ENCODE assay signal across 3 cellular contexts in the genomic region with DNA sequence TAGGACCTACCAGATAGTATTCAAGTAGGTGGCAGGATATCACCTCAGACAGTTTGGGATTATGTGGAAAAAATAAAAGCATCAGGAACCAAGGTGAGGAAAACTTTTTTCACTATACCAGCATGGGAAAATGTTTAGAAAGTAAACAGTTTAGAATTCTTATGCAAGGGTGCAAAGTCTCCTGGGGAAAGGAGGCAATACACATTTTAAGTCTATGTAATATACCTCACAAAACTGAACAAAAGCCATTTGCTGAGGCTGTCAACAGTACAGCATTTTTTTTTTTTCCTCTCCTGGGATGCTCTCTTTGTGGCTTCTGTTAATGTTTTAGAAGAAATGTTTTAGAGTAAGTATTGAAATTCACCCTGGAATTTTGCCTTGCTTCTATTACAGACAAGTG.
TF ChIP-seq lines count a peak whose summit lies in the region.

No MANE protein-coding gene starts in this region.

TF ChIP-seq in GM12878, 131 proteins besides CTCF, POLR2A, EP300 and RAD21 (continues in another document):
- TF ChIP-seq, protein P1, sequence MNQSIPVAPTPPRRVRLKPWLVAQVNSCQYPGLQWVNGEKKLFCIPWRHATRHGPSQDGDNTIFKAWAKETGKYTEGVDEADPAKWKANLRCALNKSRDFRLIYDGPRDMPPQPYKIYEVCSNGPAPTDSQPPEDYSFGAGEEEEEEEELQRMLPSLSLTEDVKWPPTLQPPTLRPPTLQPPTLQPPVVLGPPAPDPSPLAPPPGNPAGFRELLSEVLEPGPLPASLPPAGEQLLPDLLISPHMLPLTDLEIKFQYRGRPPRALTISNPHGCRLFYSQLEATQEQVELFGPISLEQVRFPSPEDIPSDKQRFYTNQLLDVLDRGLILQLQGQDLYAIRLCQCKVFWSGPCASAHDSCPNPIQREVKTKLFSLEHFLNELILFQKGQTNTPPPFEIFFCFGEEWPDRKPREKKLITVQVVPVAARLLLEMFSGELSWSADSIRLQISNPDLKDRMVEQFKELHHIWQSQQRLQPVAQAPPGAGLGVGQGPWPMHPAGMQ (IDR thresholded peaks at IDR 0.05; ENCODE audit: borderline replicate concordance): no peak
- TF ChIP-seq EGR1 (IDR thresholded peaks at IDR 0.05; ENCODE audit: borderline replicate concordance in 1 of 2, low read depth in 2 of 2, low read length in 2 of 2) (no peak), MYC (IDR thresholded peaks at IDR 0.05; ENCODE audit: insufficient read depth, insufficient read length, insufficient replicate concordance, low read length, severe bottlenecking) (no peak), ASH2L (IDR thresholded peaks at IDR 0.05; ENCODE audit: borderline replicate concordance, low read depth) (no peak), RFX5 (IDR thresholded peaks at IDR 0.05; ENCODE audit: low read depth, low read length) (no peak), TAF1 (IDR thresholded peaks at IDR 0.05; ENCODE audit: borderline replicate concordance, low read depth, low read length) (no peak), FOS (IDR thresholded peaks at IDR 0.05; ENCODE audit: borderline replicate concordance, extremely low read depth, insufficient read length) (no peak), TCF12 (IDR thresholded peaks at IDR 0.05; ENCODE audit: low read depth, low read length) (no peak), SUZ12 (IDR thresholded peaks at IDR 0.05; ENCODE audit: unreplicated experiment) (no peak)
- TF ChIP-seq, protein P2, sequence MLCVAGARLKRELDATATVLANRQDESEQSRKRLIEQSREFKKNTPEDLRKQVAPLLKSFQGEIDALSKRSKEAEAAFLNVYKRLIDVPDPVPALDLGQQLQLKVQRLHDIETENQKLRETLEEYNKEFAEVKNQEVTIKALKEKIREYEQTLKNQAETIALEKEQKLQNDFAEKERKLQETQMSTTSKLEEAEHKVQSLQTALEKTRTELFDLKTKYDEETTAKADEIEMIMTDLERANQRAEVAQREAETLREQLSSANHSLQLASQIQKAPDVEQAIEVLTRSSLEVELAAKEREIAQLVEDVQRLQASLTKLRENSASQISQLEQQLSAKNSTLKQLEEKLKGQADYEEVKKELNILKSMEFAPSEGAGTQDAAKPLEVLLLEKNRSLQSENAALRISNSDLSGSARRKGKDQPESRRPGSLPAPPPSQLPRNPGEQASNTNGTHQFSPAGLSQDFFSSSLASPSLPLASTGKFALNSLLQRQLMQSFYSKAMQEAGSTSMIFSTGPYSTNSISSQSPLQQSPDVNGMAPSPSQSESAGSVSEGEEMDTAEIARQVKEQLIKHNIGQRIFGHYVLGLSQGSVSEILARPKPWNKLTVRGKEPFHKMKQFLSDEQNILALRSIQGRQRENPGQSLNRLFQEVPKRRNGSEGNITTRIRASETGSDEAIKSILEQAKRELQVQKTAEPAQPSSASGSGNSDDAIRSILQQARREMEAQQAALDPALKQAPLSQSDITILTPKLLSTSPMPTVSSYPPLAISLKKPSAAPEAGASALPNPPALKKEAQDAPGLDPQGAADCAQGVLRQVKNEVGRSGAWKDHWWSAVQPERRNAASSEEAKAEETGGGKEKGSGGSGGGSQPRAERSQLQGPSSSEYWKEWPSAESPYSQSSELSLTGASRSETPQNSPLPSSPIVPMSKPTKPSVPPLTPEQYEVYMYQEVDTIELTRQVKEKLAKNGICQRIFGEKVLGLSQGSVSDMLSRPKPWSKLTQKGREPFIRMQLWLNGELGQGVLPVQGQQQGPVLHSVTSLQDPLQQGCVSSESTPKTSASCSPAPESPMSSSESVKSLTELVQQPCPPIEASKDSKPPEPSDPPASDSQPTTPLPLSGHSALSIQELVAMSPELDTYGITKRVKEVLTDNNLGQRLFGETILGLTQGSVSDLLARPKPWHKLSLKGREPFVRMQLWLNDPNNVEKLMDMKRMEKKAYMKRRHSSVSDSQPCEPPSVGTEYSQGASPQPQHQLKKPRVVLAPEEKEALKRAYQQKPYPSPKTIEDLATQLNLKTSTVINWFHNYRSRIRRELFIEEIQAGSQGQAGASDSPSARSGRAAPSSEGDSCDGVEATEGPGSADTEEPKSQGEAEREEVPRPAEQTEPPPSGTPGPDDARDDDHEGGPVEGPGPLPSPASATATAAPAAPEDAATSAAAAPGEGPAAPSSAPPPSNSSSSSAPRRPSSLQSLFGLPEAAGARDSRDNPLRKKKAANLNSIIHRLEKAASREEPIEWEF (IDR thresholded peaks at IDR 0.05; ENCODE audit: insufficient replicate concordance, low read depth, low read length): no peak
- TF ChIP-seq, protein P3, sequence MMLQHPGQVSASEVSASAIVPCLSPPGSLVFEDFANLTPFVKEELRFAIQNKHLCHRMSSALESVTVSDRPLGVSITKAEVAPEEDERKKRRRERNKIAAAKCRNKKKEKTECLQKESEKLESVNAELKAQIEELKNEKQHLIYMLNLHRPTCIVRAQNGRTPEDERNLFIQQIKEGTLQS (IDR thresholded peaks at IDR 0.05; ENCODE audit: borderline replicate concordance, extremely low read depth, low read depth, low read length): no peak

TF ChIP-seq in HepG2, 621 proteins besides CTCF, POLR2A, EP300 and RAD21 (continues in another document):
- TF ChIP-seq, protein P4, sequence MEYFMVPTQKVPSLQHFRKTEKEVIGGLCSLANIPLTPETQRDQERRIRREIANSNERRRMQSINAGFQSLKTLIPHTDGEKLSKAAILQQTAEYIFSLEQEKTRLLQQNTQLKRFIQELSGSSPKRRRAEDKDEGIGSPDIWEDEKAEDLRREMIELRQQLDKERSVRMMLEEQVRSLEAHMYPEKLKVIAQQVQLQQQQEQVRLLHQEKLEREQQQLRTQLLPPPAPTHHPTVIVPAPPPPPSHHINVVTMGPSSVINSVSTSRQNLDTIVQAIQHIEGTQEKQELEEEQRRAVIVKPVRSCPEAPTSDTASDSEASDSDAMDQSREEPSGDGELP (IDR thresholded peaks at IDR 0.05; ENCODE audit: borderline replicate concordance, low read depth): no peak
- TF ChIP-seq, protein P5, sequence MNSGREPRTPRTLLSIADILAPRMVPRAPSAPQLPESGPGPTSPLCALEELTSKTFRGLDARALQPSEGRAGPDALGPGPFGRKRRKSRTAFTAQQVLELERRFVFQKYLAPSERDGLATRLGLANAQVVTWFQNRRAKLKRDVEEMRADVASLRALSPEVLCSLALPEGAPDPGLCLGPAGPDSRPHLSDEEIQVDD (CRISPR knock-in tag; IDR thresholded peaks at IDR 0.05; ENCODE audit: borderline replicate concordance): no peak
- TF ChIP-seq, protein P6, sequence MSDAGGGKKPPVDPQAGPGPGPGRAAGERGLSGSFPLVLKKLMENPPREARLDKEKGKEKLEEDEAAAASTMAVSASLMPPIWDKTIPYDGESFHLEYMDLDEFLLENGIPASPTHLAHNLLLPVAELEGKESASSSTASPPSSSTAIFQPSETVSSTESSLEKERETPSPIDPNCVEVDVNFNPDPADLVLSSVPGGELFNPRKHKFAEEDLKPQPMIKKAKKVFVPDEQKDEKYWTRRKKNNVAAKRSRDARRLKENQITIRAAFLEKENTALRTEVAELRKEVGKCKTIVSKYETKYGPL (CRISPR knock-in tag; IDR thresholded peaks at IDR 0.05): peak; percentile 70; the same call in 1 of the 2 replicates
- TF ChIP-seq JUN (CRISPR knock-in tag; IDR thresholded peaks at IDR 0.05) (no peak), ZNF598 (CRISPR knock-in tag; IDR thresholded peaks at IDR 0.05; ENCODE audit: borderline replicate concordance) (no peak), ZNF563 (CRISPR knock-in tag; IDR thresholded peaks at IDR 0.05) (no peak), MYC (CRISPR knock-in tag; IDR thresholded peaks at IDR 0.05; ENCODE audit: borderline replicate concordance) (no peak), ZSCAN9 (CRISPR knock-in tag; IDR thresholded peaks at IDR 0.05; ENCODE audit: borderline replicate concordance) (peak; percentile 36; the same call in 1 of the 2 replicates), NR2F2 (IDR thresholded peaks at IDR 0.05; ENCODE audit: borderline replicate concordance, low read depth) (no peak), MXI1 (IDR thresholded peaks at IDR 0.05; ENCODE audit: borderline replicate concordance, low read depth, low read length) (no peak), DPF2 (CRISPR knock-in tag; IDR thresholded peaks at IDR 0.05; ENCODE audit: borderline replicate concordance, low read depth) (0 out of 2 replicates have a peak, but pooled peaks have one; percentile 28), ZNF556 (CRISPR knock-in tag; IDR thresholded peaks at IDR 0.05; ENCODE audit: borderline replicate concordance) (no peak), NR1H2 (CRISPR knock-in tag; IDR thresholded peaks at IDR 0.05; ENCODE audit: borderline replicate concordance, low read depth) (no peak), SSRP1 (CRISPR knock-in tag; IDR thresholded peaks at IDR 0.05) (no peak), ZNF329 (CRISPR knock-in tag; IDR thresholded peaks at IDR 0.05; ENCODE audit: low read depth) (no peak), TSC22D2 (CRISPR knock-in tag; IDR thresholded peaks at IDR 0.05; ENCODE audit: borderline replicate concordance) (no peak), NCOR1 (IDR thresholded peaks at IDR 0.05; ENCODE audit: borderline replicate concordance, low read length) (peak; percentile 89; the same call in 1 of the 2 replicates), SATB2 (CRISPR knock-in tag; IDR thresholded peaks at IDR 0.05) (no peak), NFATC3 (CRISPR knock-in tag; IDR thresholded peaks at IDR 0.05) (no peak), MED8 (CRISPR knock-in tag; IDR thresholded peaks at IDR 0.05; ENCODE audit: insufficient replicate concordance) (no peak)
- TF ChIP-seq, protein P7, sequence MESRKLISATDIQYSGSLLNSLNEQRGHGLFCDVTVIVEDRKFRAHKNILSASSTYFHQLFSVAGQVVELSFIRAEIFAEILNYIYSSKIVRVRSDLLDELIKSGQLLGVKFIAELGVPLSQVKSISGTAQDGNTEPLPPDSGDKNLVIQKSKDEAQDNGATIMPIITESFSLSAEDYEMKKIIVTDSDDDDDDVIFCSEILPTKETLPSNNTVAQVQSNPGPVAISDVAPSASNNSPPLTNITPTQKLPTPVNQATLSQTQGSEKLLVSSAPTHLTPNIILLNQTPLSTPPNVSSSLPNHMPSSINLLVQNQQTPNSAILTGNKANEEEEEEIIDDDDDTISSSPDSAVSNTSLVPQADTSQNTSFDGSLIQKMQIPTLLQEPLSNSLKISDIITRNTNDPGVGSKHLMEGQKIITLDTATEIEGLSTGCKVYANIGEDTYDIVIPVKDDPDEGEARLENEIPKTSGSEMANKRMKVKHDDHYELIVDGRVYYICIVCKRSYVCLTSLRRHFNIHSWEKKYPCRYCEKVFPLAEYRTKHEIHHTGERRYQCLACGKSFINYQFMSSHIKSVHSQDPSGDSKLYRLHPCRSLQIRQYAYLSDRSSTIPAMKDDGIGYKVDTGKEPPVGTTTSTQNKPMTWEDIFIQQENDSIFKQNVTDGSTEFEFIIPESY (CRISPR knock-in tag; IDR thresholded peaks at IDR 0.05): no peak

TF ChIP-seq in neural cell, 6 proteins besides CTCF, POLR2A, EP300 and RAD21:
- no peak for TF ChIP-seq EZH2 (IDR thresholded peaks at IDR 0.05; ENCODE audit: borderline replicate concordance, insufficient read depth, low read length, poor library complexity, severe bottlenecking)
- TF ChIP-seq SMC3 (conservative IDR thresholded peaks at IDR 0.05; ENCODE audit: poor library complexity): no peak
- no peak for TF ChIP-seq TAF1 (IDR thresholded peaks at IDR 0.05; ENCODE audit: low read depth)
- no peak for TF ChIP-seq POLR2AphosphoS5 (IDR thresholded peaks at IDR 0.05)
- TF ChIP-seq, protein P8, sequence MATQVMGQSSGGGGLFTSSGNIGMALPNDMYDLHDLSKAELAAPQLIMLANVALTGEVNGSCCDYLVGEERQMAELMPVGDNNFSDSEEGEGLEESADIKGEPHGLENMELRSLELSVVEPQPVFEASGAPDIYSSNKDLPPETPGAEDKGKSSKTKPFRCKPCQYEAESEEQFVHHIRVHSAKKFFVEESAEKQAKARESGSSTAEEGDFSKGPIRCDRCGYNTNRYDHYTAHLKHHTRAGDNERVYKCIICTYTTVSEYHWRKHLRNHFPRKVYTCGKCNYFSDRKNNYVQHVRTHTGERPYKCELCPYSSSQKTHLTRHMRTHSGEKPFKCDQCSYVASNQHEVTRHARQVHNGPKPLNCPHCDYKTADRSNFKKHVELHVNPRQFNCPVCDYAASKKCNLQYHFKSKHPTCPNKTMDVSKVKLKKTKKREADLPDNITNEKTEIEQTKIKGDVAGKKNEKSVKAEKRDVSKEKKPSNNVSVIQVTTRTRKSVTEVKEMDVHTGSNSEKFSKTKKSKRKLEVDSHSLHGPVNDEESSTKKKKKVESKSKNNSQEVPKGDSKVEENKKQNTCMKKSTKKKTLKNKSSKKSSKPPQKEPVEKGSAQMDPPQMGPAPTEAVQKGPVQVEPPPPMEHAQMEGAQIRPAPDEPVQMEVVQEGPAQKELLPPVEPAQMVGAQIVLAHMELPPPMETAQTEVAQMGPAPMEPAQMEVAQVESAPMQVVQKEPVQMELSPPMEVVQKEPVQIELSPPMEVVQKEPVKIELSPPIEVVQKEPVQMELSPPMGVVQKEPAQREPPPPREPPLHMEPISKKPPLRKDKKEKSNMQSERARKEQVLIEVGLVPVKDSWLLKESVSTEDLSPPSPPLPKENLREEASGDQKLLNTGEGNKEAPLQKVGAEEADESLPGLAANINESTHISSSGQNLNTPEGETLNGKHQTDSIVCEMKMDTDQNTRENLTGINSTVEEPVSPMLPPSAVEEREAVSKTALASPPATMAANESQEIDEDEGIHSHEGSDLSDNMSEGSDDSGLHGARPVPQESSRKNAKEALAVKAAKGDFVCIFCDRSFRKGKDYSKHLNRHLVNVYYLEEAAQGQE (IDR thresholded peaks at IDR 0.05; ENCODE audit: borderline replicate concordance): no peak
- no peak for TF ChIP-seq MXI1 (conservative IDR thresholded peaks at IDR 0.05; ENCODE audit: poor library complexity, severe bottlenecking)
